ENCODE assay signal across 7 cellular contexts in the genomic region with DNA sequence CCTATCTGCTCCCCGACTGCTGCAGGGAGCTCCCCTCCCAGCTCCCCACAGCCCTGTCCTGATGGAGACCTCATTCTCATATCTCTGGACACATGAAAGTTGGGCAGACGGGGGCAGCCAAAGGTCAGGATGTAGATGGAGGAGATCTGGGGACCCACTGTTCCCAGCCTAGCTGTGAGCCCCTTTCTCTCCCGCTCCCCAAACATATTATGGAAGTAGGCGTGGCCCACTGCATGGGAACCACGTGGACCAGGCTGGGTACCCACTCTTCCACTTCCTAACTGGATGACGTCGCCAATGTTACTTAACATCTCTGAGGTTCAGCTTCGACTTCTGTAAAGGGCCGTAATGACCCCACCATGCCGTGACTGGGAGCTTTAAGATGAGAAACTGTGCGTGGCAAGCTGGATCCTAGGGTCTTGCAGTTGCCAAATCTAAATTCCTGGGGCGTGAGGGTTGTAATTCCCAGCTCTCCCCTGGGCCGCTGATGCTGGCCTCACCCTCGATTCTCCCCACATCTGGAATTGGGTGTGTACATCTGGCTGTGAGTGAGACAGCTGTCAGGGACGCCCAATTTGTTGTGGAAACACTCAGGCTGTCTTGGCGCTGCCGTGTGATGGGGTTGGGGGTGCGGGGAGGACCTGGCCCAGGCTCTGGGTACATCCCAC. TPM values are rescaled to one million over a fixed set of nuclear protein-coding genes. Genes with fewer than 3 reads are reported as not detected.
DNase-seq lines count a peak whose midpoint lies in the region; ATAC-seq and TF ChIP-seq lines count a peak whose summit lies in the region.

No MANE protein-coding gene starts in this region.

- H3K27me3 ChIP-seq in right cardiac atrium (ENCODE audit: control insufficient read depth, insufficient read depth) (no peaks in the 10 kb centered on the region), spleen (replicated peaks in 1 of 7) (peaks cover 0 to 12% (median 0%) of the 10 kb centered on the region in 7 donors)

- H3K9me3 Mint-ChIP-seq in WTC11: no peaks in the 10 kb centered on the region

- peak overlapping the region; percentile 84 for H3K4me3 ChIP-seq in right cardiac atrium (ENCODE audit: low read length)
- H3K4me3 ChIP-seq in spleen: peak overlapping the region; percentile 77 to 98 (median 86)

- TF ChIP-seq POLR2A in spleen (IDR thresholded peaks at IDR 0.05): no peak

- peak overlapping the region; percentile 71 for H3K4me3 Mint-ChIP-seq in WTC11

- peaks cover 5% of the 10 kb centered on the region; the same call in 1 of the 2 replicates for H3K36me3 Mint-ChIP-seq in WTC11

- H3K27ac ChIP-seq in right cardiac atrium (ENCODE audit: low read length): peak overlapping the region; percentile 81
- H3K27ac ChIP-seq in spleen: peak overlapping the region in 7 of 8 donors; percentile 21 to 97 (median 89)

- H3K9me3 ChIP-seq in right cardiac atrium (ENCODE audit: control insufficient read depth, low read length): no peaks in the 10 kb centered on the region
- no peaks in the 10 kb centered on the region for H3K9me3 ChIP-seq in spleen

- H3K4me1 ChIP-seq in right cardiac atrium (ENCODE audit: control insufficient read depth, insufficient read depth, low read length): peaks cover 3% of the 10 kb centered on the region
- H3K4me1 ChIP-seq in spleen: peaks cover 0 to 98% (median 66%) of the 10 kb centered on the region in 6 donors

- peaks cover 35% of the 10 kb centered on the region for H3K4me1 Mint-ChIP-seq in WTC11

- H3K36me3 ChIP-seq in spleen: peaks cover 0 to 25% (median 4%) of the 10 kb centered on the region in 6 donors

- intact Hi-C loops in right cardiac atrium (cut with DNase I): loop anchor here in 1 of 4 donors (5.0 kb wide), 1 partner anchor 39 kb away; no protein-coding TSS in a partner anchor
- intact Hi-C loops in spleen (cut with DNase I; ENCODE audit: low total_unique reads): loop anchor here (5.0 kb wide), 1 partner anchor 39 kb away; no protein-coding TSS in a partner anchor

- peaks cover 29% of the 10 kb centered on the region for H3K27me3 Mint-ChIP-seq in WTC11 (ENCODE audit: low read depth)

- ATAC-seq in WTC11 (no peak), right cardiac atrium (peak; percentile 15 to 41), HG02678 (IDR thresholded peaks at IDR 0.05; ENCODE audit: unreplicated experiment) (no peak)

- H3K27ac Mint-ChIP-seq in WTC11: peak overlapping the region; percentile 74

- TF ChIP-seq CTCF in WTC11 (IDR thresholded peaks at IDR 0.05) (no peak), spleen (IDR thresholded peaks at IDR 0.05 in 8 of 11, conservative IDR thresholded peaks at IDR 0.05 in 3 of 11) (no peak)

- DNase-seq in HS-27A (ENCODE audit: low read depth): peak; percentile 84
- DNase-seq in WTC11 (ENCODE audit: low spot score): no peak
- DNase-seq in right cardiac atrium: peak; percentile 73 to 82 (median 79)
- DNase-seq in spleen: no peak
- DNase-seq in OCI-M2 (lab: John Stamatoyannopoulos, UW; ENCODE audit: unreplicated experiment): no peak
- DNase-seq in effector CD4-positive, alpha-beta T cell: no peak

- WGBS in right cardiac atrium: 31% methylated on average over 18 of the region's 18 CpGs
- 35 to 61% (median 45%) methylated on average over 12 to 18 of the region's 18 CpGs for WGBS in spleen, 5 donors

- CTCF ChIA-PET in WTC11 (lab: Charles Lee): interaction anchor here (0.7 to 13.2 kb wide), 27 partner anchors 9 to 269 kb away, joined by 3 to 232 read pairs (median 7); partner anchors contain the start of genes CAPN1, DPF2, FAU and MRPL49

- POLR2A ChIA-PET in WTC11 (lab: Charles Lee): interaction anchor here (1.0 to 2.9 kb wide), 8 partner anchors 9 to 181 kb away, joined by 3 to 13 read pairs (median 4); partner anchors contain the start of genes DPF2 and POLA2

TF ChIP-seq in WTC11, 78 proteins besides CTCF, POLR2A, EP300 and RAD21:
- TF ChIP-seq GTF2I (CRISPR knock-in tag; conservative IDR thresholded peaks at IDR 0.05) (no peak), PRDM15 (CRISPR knock-in tag; IDR thresholded peaks at IDR 0.05) (no peak)

RNA-seq across cellular contexts. Expression of gene CDC42EP2, which starts 1.8 kb away (rescaled TPM):
- total RNA-seq in WTC11 (2021): 11.0 to 15.2 TPM (median 11.5 TPM) in 3 replicates
- total RNA-seq in right cardiac atrium: 10 to 100 TPM in 2 of 4 donors, 1 to 10 TPM in 2; 9.1 to 21.2 (median 10.7) TPM
- 12.2 TPM for polyA plus RNA-seq in right cardiac atrium
- 10 to 100 TPM; 14.5 to 48.0 (median 26.4) TPM for total RNA-seq in spleen
- 10 to 100 TPM in 1 of 3 donors, 1 to 10 TPM in 2; 4.2 to 13.4 (median 7.1) TPM for polyA plus RNA-seq in spleen

RNA-seq across cellular contexts. Expression of gene DPF2, which starts 17.2 kb away (rescaled TPM):
- total RNA-seq in WTC11 (2021) (59.0 to 71.0 TPM (median 66.3 TPM) in 3 replicates), right cardiac atrium (10 to 100 TPM; 51.9 to 61.6 (median 59.7) TPM), spleen (10 to 100 TPM; 35.7 to 67.0 (median 51.5) TPM)
- polyA plus RNA-seq in right cardiac atrium (33.2 TPM), spleen (10 to 100 TPM; 20.5 to 27.2 (median 24.3) TPM)

RNA-seq across cellular contexts. Expression of gene TIGD3, which starts 38.1 kb away (rescaled TPM):
- 1.9 to 2.3 TPM (median 2.1 TPM) in 3 replicates for total RNA-seq in WTC11 (2021)
- under 1 TPM in 3 of 4 donors, not detected in 1; 0.14 to 0.23 (median 0.15) TPM for total RNA-seq in right cardiac atrium
- polyA plus RNA-seq in right cardiac atrium: 0.20 TPM
- total RNA-seq in spleen: 1 to 10 TPM in 2 of 7 donors, under 1 TPM in 5; 0.56 to 2.7 (median 0.79) TPM
- 1 to 10 TPM; 1.1 to 2.1 (median 1.4) TPM for polyA plus RNA-seq in spleen

RNA-seq across cellular contexts. Expression of gene POLA2, which starts 54.7 kb away (rescaled TPM):
- total RNA-seq in WTC11 (2021) (26.9 to 35.6 TPM (median 28.5 TPM) in 3 replicates), right cardiac atrium (10 to 100 TPM in 1 of 4 donors, 1 to 10 TPM in 3; 5.8 to 13.1 (median 7.5) TPM), spleen (10 to 100 TPM; 10.6 to 25.9 (median 19.1) TPM)
- polyA plus RNA-seq in right cardiac atrium (5.7 TPM), spleen (10 to 100 TPM in 2 of 3 donors, 1 to 10 TPM in 1; 9.0 to 12.2 (median 10.7) TPM)

Comparison
In these comparisons a context has a peak if more than half of its experiments do, and no peak if none do; other contexts are left out.
1. DNase-seq: peak in HS-27A (single experiment) and right cardiac atrium (3 of 3); none in WTC11 (single experiment), spleen (single experiment), OCI-M2 (single experiment) and effector CD4-positive, alpha-beta T cell (single experiment).
2. ATAC-seq: peak in right cardiac atrium (2 of 2); none in WTC11 (single experiment) and HG02678 (single experiment).